Comparison of ENCODE assay signal across 8 cellular contexts in the genomic region with DNA sequence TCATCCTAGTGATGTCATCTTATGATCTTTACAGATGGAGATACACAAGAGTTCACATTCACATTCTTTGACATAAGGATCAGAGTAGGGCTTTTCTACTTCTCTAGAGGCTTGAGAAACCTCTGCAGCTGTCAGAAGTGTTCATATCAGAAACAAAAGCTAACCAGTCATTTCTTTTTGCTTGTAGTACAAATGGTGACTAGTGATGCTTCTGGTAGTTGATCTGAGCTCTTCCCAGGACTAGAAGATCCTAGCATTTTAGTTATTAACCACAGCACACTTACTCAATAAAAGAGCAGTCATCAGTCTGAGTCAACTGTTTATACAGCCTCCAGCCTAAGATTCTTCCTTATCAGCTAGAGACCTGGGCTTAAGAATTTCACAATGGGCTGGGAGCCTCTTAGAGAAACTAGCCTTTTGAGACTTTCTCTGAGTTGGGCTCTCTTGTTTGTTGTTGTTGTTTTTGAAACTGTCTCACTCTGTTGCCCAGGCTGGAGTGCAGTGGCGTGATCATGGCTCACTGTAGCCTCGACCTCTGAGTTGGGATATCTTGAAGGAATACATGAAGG.
DNase-seq lines count a peak whose midpoint lies in the region; ATAC-seq and TF ChIP-seq lines count a peak whose summit lies in the region.

No MANE protein-coding gene starts in this region.

- no peak overlapping the region for H3K4me3 ChIP-seq in astrocyte of the spinal cord (ENCODE audit: low read depth, low read length)
- peak overlapping the region; percentile 29 to 34 for H3K4me3 ChIP-seq in neutrophil (ENCODE audit: low read depth in 1 of 2, low read length in 1 of 2)

- H3K9me3 ChIP-seq in neutrophil = no peaks in the 10 kb centered on the region

- in situ Hi-C loops in astrocyte of the spinal cord (cut with HindIII; ENCODE audit: low sequenced_read_pairs) = no loop called here

- H3K36me3 Mint-ChIP-seq in activated CD8-positive, alpha-beta memory T cell treated with anti-CD3 and anti-CD28 coated beads, Interleukin-2, amount 10 ng/mL, durations not matched to agents 7 days and 5 days = peaks cover 3% of the 10 kb centered on the region

- DNase-seq in ELF-1 (ENCODE audit: low read depth, low spot score) (peak; percentile 73), HS-27A (ENCODE audit: low read depth) (peak; percentile 68), astrocyte of the spinal cord (ENCODE audit: low read depth, low spot score) (peak; percentile 87)
- DNase-seq in activated CD8-positive, alpha-beta memory T cell treated with anti-CD3 and anti-CD28 coated beads for 24 hours = no peak
- no peak for DNase-seq in activated CD8-positive, alpha-beta memory T cell treated with anti-CD3 and anti-CD28 coated beads, Interleukin-2, amount 10 ng/mL, durations not matched to agents 7 days and 5 days

- no peak overlapping the region for H3K27ac Mint-ChIP-seq in activated CD8-positive, alpha-beta memory T cell treated with anti-CD3 and anti-CD28 coated beads, Interleukin-2, amount 10 ng/mL, durations not matched to agents 7 days and 5 days

- no peaks in the 10 kb centered on the region for H3K27me3 ChIP-seq in neutrophil

- peak overlapping the region; percentile 93 for H3K27ac ChIP-seq in neutrophil

- ATAC-seq in HG02678 (IDR thresholded peaks at IDR 0.05; ENCODE audit: unreplicated experiment) (no peak), HG02588 (IDR thresholded peaks at IDR 0.05; ENCODE audit: unreplicated experiment) (no peak)
- ATAC-seq in activated CD8-positive, alpha-beta memory T cell treated with anti-CD3 and anti-CD28 coated beads, Interleukin-2, amount 10 ng/mL, durations not matched to agents 7 days and 5 days = no peak

- H3K9me3 Mint-ChIP-seq in activated CD8-positive, alpha-beta memory T cell treated with anti-CD3 and anti-CD28 coated beads, Interleukin-2, amount 10 ng/mL, durations not matched to agents 7 days and 5 days (ENCODE audit: low read depth) = no peaks in the 10 kb centered on the region

- no peaks in the 10 kb centered on the region for H3K27me3 Mint-ChIP-seq in activated CD8-positive, alpha-beta memory T cell treated with anti-CD3 and anti-CD28 coated beads, Interleukin-2, amount 10 ng/mL, durations not matched to agents 7 days and 5 days

- CTCF ChIA-PET in activated CD8-positive, alpha-beta memory T cell treated with anti-CD3 and anti-CD28 coated beads, Interleukin-2, amount 10 ng/mL, durations not matched to agents 7 days and 5 days (lab: Charles Lee) = no interaction called here

- no peaks in the 10 kb centered on the region for H3K36me3 ChIP-seq in neutrophil

- H3K4me1 Mint-ChIP-seq in activated CD8-positive, alpha-beta memory T cell treated with anti-CD3 and anti-CD28 coated beads, Interleukin-2, amount 10 ng/mL, durations not matched to agents 7 days and 5 days = peaks cover 25% of the 10 kb centered on the region

- H3K4me1 ChIP-seq in neutrophil (ENCODE audit: control insufficient read depth in 1 of 2, insufficient read depth in 1 of 2, low read depth in 1 of 2, low read length in 1 of 2) = peaks cover 44 to 49% of the 10 kb centered on the region in 2 experiments

- H3K4me3 Mint-ChIP-seq in activated CD8-positive, alpha-beta memory T cell treated with anti-CD3 and anti-CD28 coated beads, Interleukin-2, amount 10 ng/mL, durations not matched to agents 7 days and 5 days = no peak overlapping the region

- TF ChIP-seq CTCF in astrocyte of the spinal cord (IDR thresholded peaks at IDR 0.05; ENCODE audit: low read depth, low read length) = no peak
- TF ChIP-seq CTCF in neutrophil (IDR thresholded peaks at IDR 0.05) = no peak

Comparison
In these comparisons a context has a peak if more than half of its experiments do, and no peak if none do; other contexts are left out.
1. DNase-seq: peak in ELF-1 (single experiment), HS-27A (single experiment) and astrocyte of the spinal cord (single experiment); none in activated CD8-positive, alpha-beta memory T cell treated with anti-CD3 and anti-CD28 coated beads for 24 hours (single experiment) and activated CD8-positive, alpha-beta memory T cell treated with anti-CD3 and anti-CD28 coated beads, Interleukin-2, amount 10 ng/mL, durations not matched to agents 7 days and 5 days (single experiment).